23 cellular contexts compared by ENCODE assay signal in genomic region chr1:219244864-219245263, GRCh38.
DNase-seq lines count a peak whose midpoint lies in the region; ATAC-seq, FAIRE-seq and TF ChIP-seq lines count a peak whose summit lies in the region.
"Had no signal": no experiment of that assay in that cellular context is flagged by ENCODE, and none has a peak within 500 bp of the region (broad histone marks: within the 10 kb centered on the region; RNA-seq: fewer than 3 reads in every experiment).

No MANE protein-coding gene starts in this region.

- no peaks in the 10 kb centered on the region for H3K79me2 ChIP-seq in endothelial cell of umbilical vein (ENCODE audit: control insufficient read depth, insufficient read depth, low read length)

- intact Hi-C loops in endothelial cell of umbilical vein (cut with micrococcal nuclease): no loop called here

- in situ Hi-C loops in brain microvascular endothelial cell (cut with HindIII; ENCODE audit: low pct_ligation_motif_present, low sequenced_read_pairs): no loop called here

- peak; percentile 33 for FAIRE-seq in endothelial cell of umbilical vein (lab: Jason Lieb, UNC)
- FAIRE-seq: A549, D721Med, G401.6, GM12891, GM19239 had no signal

- H3K36me3 ChIP-seq in endothelial cell of umbilical vein (ENCODE audit: control insufficient read depth in 2 of 2, extremely low read depth in 1 of 2, insufficient read depth in 2 of 2, low read length in 2 of 2) (no peaks in the 10 kb centered on the region), brain microvascular endothelial cell (replicated peaks) (no peaks in the 10 kb centered on the region)
- H3K36me3 ChIP-seq: BLaER1 treated with 17β-estradiol and CSF1 and Interleukin-3, amounts not matched to agents 10 nM and 100 nM had no signal

- H3K36me3 Mint-ChIP-seq in activated T-cell treated with anti-CD3 and anti-CD28 coated beads, Interleukin-2, amount 50 U/mL, for 72 hours (ENCODE audit: insufficient read depth in 2 of 2): no peaks in the 10 kb centered on the region
- peaks cover 1% of the 10 kb centered on the region for H3K36me3 Mint-ChIP-seq in progenitor cell of endocrine pancreas (ENCODE audit: insufficient read depth)

- no peaks in the 10 kb centered on the region for H3K27me3 Mint-ChIP-seq in activated T-cell treated with anti-CD3 and anti-CD28 coated beads, Interleukin-2, amount 50 U/mL, for 72 hours (ENCODE audit: low read depth)
- H3K27me3 Mint-ChIP-seq in progenitor cell of endocrine pancreas: no peaks in the 10 kb centered on the region
- H3K27me3 Mint-ChIP-seq: B cell; CD4-positive, alpha-beta T cell had no signal

- no peaks in the 10 kb centered on the region for H3K9me3 ChIP-seq in endothelial cell of umbilical vein (replicated peaks; ENCODE audit: control insufficient read depth, insufficient read depth, low read length)
- H3K9me3 ChIP-seq: A549, Caco-2 had no signal

- H3K4me2 ChIP-seq in endothelial cell of umbilical vein (ENCODE audit: insufficient read depth, low read length): no peak overlapping the region
- H3K4me2 ChIP-seq: A549; BLaER1 treated with 17β-estradiol and CSF1 and Interleukin-3, amounts not matched to agents 10 nM and 100 nM had no signal

- no peak overlapping the region for H2AFZ ChIP-seq in endothelial cell of umbilical vein (ENCODE audit: low read depth, low read length)

- POLR2A ChIA-PET in endothelial cell of umbilical vein (lab: Charles Lee): no interaction called here

- H3K27me3 ChIP-seq in endothelial cell of umbilical vein (ENCODE audit: control insufficient read depth in 2 of 2, insufficient read depth in 2 of 2, low read length in 2 of 2) (no peaks in the 10 kb centered on the region), brain microvascular endothelial cell (replicated peaks) (no peaks in the 10 kb centered on the region)
- H3K27me3 ChIP-seq: BLaER1 treated with 17β-estradiol and CSF1 and Interleukin-3, amounts not matched to agents 10 nM and 100 nM had no signal

- H3K4me1 Mint-ChIP-seq in activated T-cell treated with anti-CD3 and anti-CD28 coated beads, Interleukin-2, amount 50 U/mL, for 72 hours (ENCODE audit: low read depth): no peaks in the 10 kb centered on the region
- H3K4me1 Mint-ChIP-seq in progenitor cell of endocrine pancreas (ENCODE audit: low read depth): peaks cover 3% of the 10 kb centered on the region
- H3K4me1 Mint-ChIP-seq: B cell had no signal

- no peaks in the 10 kb centered on the region for H3K9me3 Mint-ChIP-seq in activated T-cell treated with anti-CD3 and anti-CD28 coated beads, Interleukin-2, amount 50 U/mL, for 72 hours
- H3K9me3 Mint-ChIP-seq in progenitor cell of endocrine pancreas (ENCODE audit: low read depth): no peaks in the 10 kb centered on the region
- H3K9me3 Mint-ChIP-seq: CD4-positive, alpha-beta T cell; CD8-positive, alpha-beta T cell had no signal

- ATAC-seq in activated T-cell treated with anti-CD3 and anti-CD28 coated beads, Interleukin-2, amount 50 U/mL, for 72 hours (replicated peaks in 1 of 2): no peak
- ATAC-seq: A549; CD8-positive, alpha-beta T cell had no signal

- H3K4me3 ChIP-seq in endothelial cell of umbilical vein (replicated peaks in 1 of 3; ENCODE audit: insufficient read depth in 1 of 3, low read depth in 1 of 3, low read length in 3 of 3): no peak overlapping the region
- H3K4me3 ChIP-seq in brain microvascular endothelial cell (ENCODE audit: low read depth, low read length): no peak overlapping the region
- H3K4me3 ChIP-seq: A549; BLaER1 treated with 17β-estradiol and CSF1 and Interleukin-3, amounts not matched to agents 10 nM and 100 nM had no signal

- TF ChIP-seq POLR2A in endothelial cell of umbilical vein (IDR thresholded peaks at IDR 0.05; ENCODE audit: low read depth, low read length): no peak

- no peak overlapping the region for H3K9ac ChIP-seq in endothelial cell of umbilical vein (replicated peaks; ENCODE audit: extremely low read depth, insufficient read depth, low read length)
- H3K9ac ChIP-seq: BLaER1 treated with 17β-estradiol and CSF1 and Interleukin-3, amounts not matched to agents 10 nM and 100 nM had no signal

- H3K27ac ChIP-seq in endothelial cell of umbilical vein (ENCODE audit: insufficient read depth, low read depth, low read length) (no peak overlapping the region), brain microvascular endothelial cell (no peak overlapping the region)
- H3K27ac ChIP-seq: 22Rv1; A549; BLaER1 treated with 17β-estradiol and CSF1 and Interleukin-3, amounts not matched to agents 10 nM and 100 nM; C4-2B had no signal

- BruUV-seq in endothelial cell of umbilical vein (replicated peaks; lab: Mats Ljungman, UMichigan): no TSS peak

- peak overlapping the region; percentile 44 for H3K27ac Mint-ChIP-seq in activated T-cell treated with anti-CD3 and anti-CD28 coated beads, Interleukin-2, amount 50 U/mL, for 72 hours
- H3K27ac Mint-ChIP-seq in progenitor cell of endocrine pancreas: no peak overlapping the region
- H3K27ac Mint-ChIP-seq: B cell; CD4-positive, alpha-beta T cell; CD8-positive, alpha-beta T cell had no signal

- TF ChIP-seq CTCF in endothelial cell of umbilical vein (IDR thresholded peaks at IDR 0.05; ENCODE audit: extremely low read depth in 1 of 2, insufficient read depth in 1 of 2, low read depth in 1 of 2, low read length in 2 of 2) (no peak), progenitor cell of endocrine pancreas (IDR thresholded peaks at IDR 0.05; ENCODE audit: unreplicated experiment) (no peak), brain microvascular endothelial cell (IDR thresholded peaks at IDR 0.05; ENCODE audit: low read depth, low read length, missing control alignments) (no peak)

- dilution Hi-C loops in endothelial cell of umbilical vein (cut with MboI; ENCODE audit: extremely low pct_ligation_motif_present, low sequenced_read_pairs): no loop called here

- no peak for DNase-seq in activated T-cell treated with anti-CD3 and anti-CD28 coated beads, Interleukin-2, amount 50 U/mL, for 72 hours
- no peak for DNase-seq in activated T-cell treated with anti-CD3 and anti-CD28 coated beads for 4 hours
- peak; percentile 1 for DNase-seq in MV-4-11 (lab: John Stamatoyannopoulos, UW)
- DNase-seq in endothelial cell of umbilical vein (ENCODE audit: low read depth, low spot score): no peak
- DNase-seq in progenitor cell of endocrine pancreas (ENCODE audit: low spot score, unreplicated experiment): no peak
- no peak for DNase-seq in central memory CD4-positive, alpha-beta T cell
- DNase-seq in brain microvascular endothelial cell: no peak
- DNase-seq: AML-193; Caco-2; Calu3; CD4-positive, alpha-beta T cell; CD8-positive, alpha-beta T cell; DMS79 treated with DMSO at 0.1 percent for 48 hours; GF-D8 had no signal

- H3K4me1 ChIP-seq in endothelial cell of umbilical vein (ENCODE audit: control insufficient read depth, extremely low read depth, insufficient read depth, low read length): no peaks in the 10 kb centered on the region
- H3K4me1 ChIP-seq: A549; BLaER1 treated with 17β-estradiol and CSF1 and Interleukin-3, amounts not matched to agents 10 nM and 100 nM; Caco-2 had no signal

- no peaks in the 10 kb centered on the region for H3K9me1 ChIP-seq in endothelial cell of umbilical vein (replicated peaks; ENCODE audit: control insufficient read depth, extremely low read depth, insufficient read depth, low read length)

- no peak overlapping the region for H3K4me3 Mint-ChIP-seq in activated T-cell treated with anti-CD3 and anti-CD28 coated beads, Interleukin-2, amount 50 U/mL, for 72 hours
- H3K4me3 Mint-ChIP-seq in progenitor cell of endocrine pancreas (ENCODE audit: low read depth): no peak overlapping the region
- H3K4me3 Mint-ChIP-seq: B cell; CD4-positive, alpha-beta T cell; CD8-positive, alpha-beta T cell had no signal

- no peaks in the 10 kb centered on the region for H4K20me1 ChIP-seq in endothelial cell of umbilical vein (replicated peaks; ENCODE audit: control insufficient read depth, extremely low read depth, insufficient read depth, low read length)
- H4K20me1 ChIP-seq: BLaER1 treated with 17β-estradiol and CSF1 and Interleukin-3, amounts not matched to agents 10 nM and 100 nM had no signal

- CTCF ChIA-PET in endothelial cell of umbilical vein (lab: Charles Lee): no interaction called here

TF ChIP-seq in endothelial cell of umbilical vein, 7 proteins besides CTCF, POLR2A, EP300 and RAD21:
- TF ChIP-seq EZH2 (IDR thresholded peaks at IDR 0.05; ENCODE audit: borderline replicate concordance, low read depth, low read length, severe bottlenecking) (no peak), JUN (IDR thresholded peaks at IDR 0.05; ENCODE audit: borderline replicate concordance, insufficient read depth, insufficient read length, low read depth) (no peak), FOS (IDR thresholded peaks at IDR 0.05; ENCODE audit: borderline replicate concordance, insufficient read depth, low read length) (no peak)
